ENCODE assay signal across 7 cellular contexts in the genomic region with DNA sequence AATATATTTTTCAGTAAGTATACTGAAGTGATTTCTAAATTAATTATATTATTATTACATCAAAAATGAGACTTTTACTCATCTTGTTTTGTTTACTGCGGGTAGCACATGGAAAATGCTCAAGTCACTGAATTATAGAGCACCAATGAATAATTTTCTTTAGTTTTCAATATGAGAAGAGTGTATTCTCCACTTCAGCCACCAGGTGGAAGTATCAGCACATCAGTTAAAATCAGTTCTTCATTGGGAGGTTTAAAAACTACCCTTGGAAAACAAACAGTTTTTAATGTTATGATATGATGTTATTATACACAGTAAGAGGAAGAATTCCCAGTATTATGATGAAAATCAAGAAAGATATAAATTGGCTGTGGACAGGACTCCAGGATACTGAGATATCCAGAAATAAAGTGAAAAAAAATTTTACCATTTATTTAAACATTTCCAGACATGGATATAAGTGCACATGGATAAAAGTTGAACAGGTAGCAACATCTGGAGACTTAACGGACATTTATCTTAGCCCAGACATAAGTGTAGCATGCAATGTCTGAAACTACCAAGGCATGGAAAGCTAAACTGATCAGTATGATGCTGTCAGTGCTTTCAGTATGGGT.
A peak's percentile ranks its signal among the peaks of the same experiment; 100 is the strongest.
DNase-seq lines count a peak whose midpoint lies in the region; ATAC-seq, FAIRE-seq and TF ChIP-seq lines count a peak whose summit lies in the region.

No MANE protein-coding gene starts in this region.

- ATAC-seq in HG02938 (IDR thresholded peaks at IDR 0.05; ENCODE audit: unreplicated experiment) (peak; percentile 80), omental fat pad (ENCODE audit: low FRiP score) (no peak)

- no peaks in the 10 kb centered on the region for H3K36me3 Mint-ChIP-seq in chondrocyte (ENCODE audit: low read depth)

- H3K27me3 Mint-ChIP-seq in chondrocyte (ENCODE audit: low read depth), result peaks cover 5% of the 10 kb centered on the region

- peak; percentile 95 for FAIRE-seq in G401.6 (lab: Jason Lieb, UNC)

- peak; percentile 73 for DNase-seq in NCI-H69 (lab: John Stamatoyannopoulos, UW)
- no peak for DNase-seq in chondrocyte (ENCODE audit: low spot score)
- DNase-seq in midbrain (lab: John Stamatoyannopoulos, UW), result peak; percentile 59
- no peak for DNase-seq in HK-2 (ENCODE audit: unreplicated experiment)
- DNase-seq in omental fat pad (ENCODE audit: low spot score), result no peak

- no peak overlapping the region for H3K4me3 Mint-ChIP-seq in chondrocyte (ENCODE audit: unreplicated experiment)

- TF ChIP-seq CTCF in chondrocyte (IDR thresholded peaks at IDR 0.05), result peak; percentile 96
- TF ChIP-seq CTCF in omental fat pad (IDR thresholded peaks at IDR 0.05), result no peak

- H3K9me3 Mint-ChIP-seq in chondrocyte (ENCODE audit: low read depth), result no peaks in the 10 kb centered on the region

- H3K27ac Mint-ChIP-seq in chondrocyte (ENCODE audit: unreplicated experiment), result no peak overlapping the region

- H3K4me1 Mint-ChIP-seq in chondrocyte (ENCODE audit: low read depth), result no peaks in the 10 kb centered on the region

Comparison
In these comparisons a context has a peak if more than half of its experiments do, and no peak if none do; other contexts are left out.
1. DNase-seq: peak in NCI-H69 (single experiment) and midbrain (single experiment); none in chondrocyte (single experiment), HK-2 (single experiment) and omental fat pad (single experiment).